In the genomic region with DNA sequence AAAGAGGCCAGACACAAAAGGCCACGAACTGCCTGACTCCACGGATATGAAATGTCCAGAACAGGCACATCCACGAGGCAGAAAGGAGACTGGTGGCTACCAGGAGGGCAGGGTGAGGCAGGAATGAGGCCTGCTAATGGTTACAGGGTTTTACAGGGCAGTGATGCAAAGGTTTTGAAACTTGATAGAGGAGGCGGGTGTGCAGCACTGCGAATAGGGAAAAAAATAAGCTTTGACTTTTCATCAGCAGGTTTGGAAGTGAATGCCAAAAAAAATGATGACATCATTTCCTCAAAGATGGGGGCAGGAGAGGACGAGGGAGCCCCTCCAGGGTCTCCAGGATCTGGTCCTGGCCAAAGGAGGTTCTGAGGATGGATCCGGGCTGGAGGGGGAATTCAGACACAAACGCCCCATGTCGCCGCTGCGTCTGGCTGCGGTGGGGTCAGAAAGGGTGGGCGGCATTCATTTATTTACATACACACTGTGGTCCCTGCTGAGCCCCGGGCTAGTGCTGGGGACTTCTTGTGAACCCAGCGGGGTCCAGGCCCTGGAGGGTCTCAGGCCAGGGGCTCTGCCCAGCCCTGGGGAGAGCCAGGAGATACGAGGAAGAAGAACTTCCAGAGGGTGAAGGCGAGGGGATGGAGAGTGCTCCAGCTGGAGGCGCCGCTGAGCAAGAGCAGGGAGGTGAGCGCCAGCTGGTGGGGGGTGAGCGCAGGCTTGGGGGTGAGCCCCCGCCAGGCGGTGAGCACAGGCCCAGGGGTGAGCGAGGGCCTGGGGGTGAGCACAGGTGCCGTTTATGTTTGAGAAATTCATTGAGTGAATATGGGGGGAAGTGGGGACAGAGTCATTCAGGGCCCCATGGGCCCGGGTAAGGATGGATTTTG, we compare ENCODE assay signal across 10 cellular contexts.
DNase-seq lines count a peak whose midpoint lies in the region; ATAC-seq and TF ChIP-seq lines count a peak whose summit lies in the region.
"Had no signal": no experiment of that assay in that cellular context is flagged by ENCODE, and none has a peak within 500 bp of the region (broad histone marks: within the 10 kb centered on the region; RNA-seq: fewer than 3 reads in every experiment).

No MANE protein-coding gene starts in this region.

- H3K4me3 ChIP-seq in HEK293 (ENCODE audit: low read depth, low read length), result no peak overlapping the region
- H3K4me3 ChIP-seq in body of pancreas, result no peak overlapping the region
- no peak overlapping the region for H3K4me3 ChIP-seq in kidney epithelial cell (ENCODE audit: low read depth, low read length)
- H3K4me3 ChIP-seq: SK-N-MC had no signal

- DNase-seq in body of pancreas, result no peak
- no peak for DNase-seq in kidney epithelial cell (ENCODE audit: low read depth)
- no peak for DNase-seq in substantia nigra (lab: John Stamatoyannopoulos, UW)
- DNase-seq in Kasumi-1 (lab: John Stamatoyannopoulos, UW), result no peak
- DNase-seq in NCI-H510A (lab: John Stamatoyannopoulos, UW), result no peak
- no peak for DNase-seq in H4 (ENCODE audit: low spot score)
- DNase-seq: stimulated activated CD4-positive, alpha-beta T cell treated with anti-CD3 and anti-CD28 coated beads, Interleukin-15, amount 100 ng/mL, for 24 hours had no signal

- H3K36me3 ChIP-seq in HEK293 (ENCODE audit: control insufficient read depth in 2 of 2, insufficient read depth in 1 of 2, low read length in 2 of 2) (peaks cover 0 to 16% of the 10 kb centered on the region in 2 experiments; a peak in 1 of 3 replicates), body of pancreas (replicated peaks in 1 of 2; ENCODE audit: insufficient read depth in 1 of 2, low read depth in 2 of 2) (no peaks in the 10 kb centered on the region), kidney epithelial cell (ENCODE audit: control insufficient read depth, insufficient read depth, low read length) (no peaks in the 10 kb centered on the region)

- TF ChIP-seq POLR2A in body of pancreas (IDR thresholded peaks at IDR 0.05), result no peak

- CTCF ChIA-PET in HEK293 (lab: Yijun Ruan, JAX), result interaction anchor here (0.7 to 1.0 kb wide), 3 partner anchors 7 to 156 kb away, joined by 3 to 5 read pairs (median 3); no protein-coding TSS in a partner anchor

- H3K27ac ChIP-seq in HEK293 (ENCODE audit: extremely low read depth, low read depth, low read length), result no peak overlapping the region
- peak overlapping the region; percentile 53 to 84 (median 80) for H3K27ac ChIP-seq in body of pancreas
- peak overlapping the region; percentile 47 for H3K27ac ChIP-seq in substantia nigra (ENCODE audit: low read depth, low read length, poor library complexity, severe bottlenecking)
- H3K27ac ChIP-seq: SK-N-MC had no signal

- intact Hi-C loops in body of pancreas (cut with DNase I), result loop anchor here (10.0 kb wide), 1 partner anchor 124 kb away; no protein-coding TSS in a partner anchor

- H3K9me3 ChIP-seq in HEK293 (ENCODE audit: control insufficient read depth, insufficient read depth, low read depth, low read length) (no peaks in the 10 kb centered on the region), body of pancreas (no peaks in the 10 kb centered on the region)

- H3K4me1 ChIP-seq in HEK293 (ENCODE audit: control insufficient read depth, insufficient read depth, low read length) (peaks cover 2% of the 10 kb centered on the region; the same call in 1 of the 2 replicates), body of pancreas (peaks cover 72% of the 10 kb centered on the region)

- 87 to 91% methylated on average over 26 of the region's 26 CpGs for WGBS in body of pancreas, 2 donors

- TF ChIP-seq CTCF in HEK293 (tag by site-specific recombination; IDR thresholded peaks at IDR 0.05) (no peak; the same call in 1 of the 2 replicates), body of pancreas (IDR thresholded peaks at IDR 0.05) (no peak), kidney epithelial cell (IDR thresholded peaks at IDR 0.05; ENCODE audit: insufficient read depth, low read length, poor library complexity, severe bottlenecking) (peak; percentile 10)

- POLR2A ChIA-PET in HEK293 (lab: Yijun Ruan, JAX), result interaction anchor here (1.9 kb wide), 1 partner anchor 20 kb away, joined by 4 read pairs; no protein-coding TSS in a partner anchor

- H3K27me3 ChIP-seq in body of pancreas (no peaks in the 10 kb centered on the region), kidney epithelial cell (ENCODE audit: control insufficient read depth, insufficient read depth, low read length) (no peaks in the 10 kb centered on the region)

- ATAC-seq in body of pancreas (no peak), HG02885 (IDR thresholded peaks at IDR 0.05; ENCODE audit: poor library complexity, unreplicated experiment) (no peak)

TF ChIP-seq in HEK293, 187 proteins besides CTCF, POLR2A, EP300 and RAD21 (continues in another document):
- TF ChIP-seq ZNF544 (tag by site-specific recombination; IDR thresholded peaks at IDR 0.05) (no peak), BCL11B (tag by site-specific recombination; IDR thresholded peaks at IDR 0.05; ENCODE audit: low read depth) (no peak), ZNF266 (tag by site-specific recombination; IDR thresholded peaks at IDR 0.05; ENCODE audit: low read depth) (no peak), ZNF76 (tag by site-specific recombination; IDR thresholded peaks at IDR 0.05; ENCODE audit: borderline replicate concordance, low read depth) (no peak), BCL11A (tag by site-specific recombination; IDR thresholded peaks at IDR 0.05; ENCODE audit: low read depth) (no peak)
- TF ChIP-seq, protein P1, sequence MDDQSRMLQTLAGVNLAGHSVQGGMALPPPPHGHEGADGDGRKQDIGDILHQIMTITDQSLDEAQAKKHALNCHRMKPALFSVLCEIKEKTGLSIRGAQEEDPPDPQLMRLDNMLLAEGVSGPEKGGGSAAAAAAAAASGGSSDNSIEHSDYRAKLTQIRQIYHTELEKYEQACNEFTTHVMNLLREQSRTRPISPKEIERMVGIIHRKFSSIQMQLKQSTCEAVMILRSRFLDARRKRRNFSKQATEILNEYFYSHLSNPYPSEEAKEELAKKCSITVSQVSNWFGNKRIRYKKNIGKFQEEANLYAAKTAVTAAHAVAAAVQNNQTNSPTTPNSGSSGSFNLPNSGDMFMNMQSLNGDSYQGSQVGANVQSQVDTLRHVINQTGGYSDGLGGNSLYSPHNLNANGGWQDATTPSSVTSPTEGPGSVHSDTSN (CRISPR knock-in tag; IDR thresholded peaks at IDR 0.05), result no peak
- TF ChIP-seq, protein P2, sequence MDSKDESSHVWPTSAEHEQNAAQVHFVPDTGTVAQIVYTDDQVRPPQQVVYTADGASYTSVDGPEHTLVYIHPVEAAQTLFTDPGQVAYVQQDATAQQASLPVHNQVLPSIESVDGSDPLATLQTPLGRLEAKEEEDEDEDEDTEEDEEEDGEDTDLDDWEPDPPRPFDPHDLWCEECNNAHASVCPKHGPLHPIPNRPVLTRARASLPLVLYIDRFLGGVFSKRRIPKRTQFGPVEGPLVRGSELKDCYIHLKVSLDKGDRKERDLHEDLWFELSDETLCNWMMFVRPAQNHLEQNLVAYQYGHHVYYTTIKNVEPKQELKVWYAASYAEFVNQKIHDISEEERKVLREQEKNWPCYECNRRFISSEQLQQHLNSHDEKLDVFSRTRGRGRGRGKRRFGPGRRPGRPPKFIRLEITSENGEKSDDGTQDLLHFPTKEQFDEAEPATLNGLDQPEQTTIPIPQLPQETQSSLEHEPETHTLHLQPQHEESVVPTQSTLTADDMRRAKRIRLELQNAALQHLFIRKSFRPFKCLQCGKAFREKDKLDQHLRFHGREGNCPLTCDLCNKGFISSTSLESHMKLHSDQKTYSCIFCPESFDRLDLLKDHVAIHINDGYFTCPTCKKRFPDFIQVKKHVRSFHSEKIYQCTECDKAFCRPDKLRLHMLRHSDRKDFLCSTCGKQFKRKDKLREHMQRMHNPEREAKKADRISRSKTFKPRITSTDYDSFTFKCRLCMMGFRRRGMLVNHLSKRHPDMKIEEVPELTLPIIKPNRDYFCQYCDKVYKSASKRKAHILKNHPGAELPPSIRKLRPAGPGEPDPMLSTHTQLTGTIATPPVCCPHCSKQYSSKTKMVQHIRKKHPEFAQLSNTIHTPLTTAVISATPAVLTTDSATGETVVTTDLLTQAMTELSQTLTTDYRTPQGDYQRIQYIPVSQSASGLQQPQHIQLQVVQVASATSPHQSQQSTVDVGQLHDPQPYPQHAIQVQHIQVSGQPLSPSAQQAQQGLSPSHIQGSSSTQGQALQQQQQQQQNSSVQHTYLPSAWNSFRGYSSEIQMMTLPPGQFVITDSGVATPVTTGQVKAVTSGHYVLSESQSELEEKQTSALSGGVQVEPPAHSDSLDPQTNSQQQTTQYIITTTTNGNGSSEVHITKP (tag by site-specific recombination; IDR thresholded peaks at IDR 0.05), result peak; percentile 23; the same call in 1 of the 2 replicates
- TF ChIP-seq, protein P3, sequence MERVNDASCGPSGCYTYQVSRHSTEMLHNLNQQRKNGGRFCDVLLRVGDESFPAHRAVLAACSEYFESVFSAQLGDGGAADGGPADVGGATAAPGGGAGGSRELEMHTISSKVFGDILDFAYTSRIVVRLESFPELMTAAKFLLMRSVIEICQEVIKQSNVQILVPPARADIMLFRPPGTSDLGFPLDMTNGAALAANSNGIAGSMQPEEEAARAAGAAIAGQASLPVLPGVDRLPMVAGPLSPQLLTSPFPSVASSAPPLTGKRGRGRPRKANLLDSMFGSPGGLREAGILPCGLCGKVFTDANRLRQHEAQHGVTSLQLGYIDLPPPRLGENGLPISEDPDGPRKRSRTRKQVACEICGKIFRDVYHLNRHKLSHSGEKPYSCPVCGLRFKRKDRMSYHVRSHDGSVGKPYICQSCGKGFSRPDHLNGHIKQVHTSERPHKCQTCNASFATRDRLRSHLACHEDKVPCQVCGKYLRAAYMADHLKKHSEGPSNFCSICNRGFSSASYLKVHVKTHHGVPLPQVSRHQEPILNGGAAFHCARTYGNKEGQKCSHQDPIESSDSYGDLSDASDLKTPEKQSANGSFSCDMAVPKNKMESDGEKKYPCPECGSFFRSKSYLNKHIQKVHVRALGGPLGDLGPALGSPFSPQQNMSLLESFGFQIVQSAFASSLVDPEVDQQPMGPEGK (tag by site-specific recombination; IDR thresholded peaks at IDR 0.05), result peak; percentile 55
